Comparison of ENCODE assay signal across 1 cellular context in genomic region chr17:4101127-4101798, GRCh38.
TF ChIP-seq lines count a peak whose summit lies in the region.

No MANE protein-coding gene starts in this region.

TF ChIP-seq in GM12878, 131 proteins besides CTCF, POLR2A, EP300 and RAD21 (continued from another document and continues in another):
- TF ChIP-seq KLF5 (IDR thresholded peaks at IDR 0.05; ENCODE audit: partially characterized antibody): no peak
- no peak for TF ChIP-seq MEF2A (IDR thresholded peaks at IDR 0.05; ENCODE audit: insufficient read depth, low read depth, low read length)
- no peak for TF ChIP-seq SREBF1 (IDR thresholded peaks at IDR 0.05; ENCODE audit: low read length)
- TF ChIP-seq MAX (IDR thresholded peaks at IDR 0.05; ENCODE audit: low read depth, low read length): no peak
- TF ChIP-seq FOXK2 (IDR thresholded peaks at IDR 0.05): no peak
- TF ChIP-seq ETV6 (conservative IDR thresholded peaks at IDR 0.05 in 1 of 2, IDR thresholded peaks at IDR 0.05 in 1 of 2; ENCODE audit: borderline replicate concordance in 1 of 2, low read depth in 1 of 2): no peak
- no peak for TF ChIP-seq TCF12 (IDR thresholded peaks at IDR 0.05; ENCODE audit: low read depth, low read length)
- 0 out of 2 replicates have a peak, but pooled peaks have one; percentile 24 for TF ChIP-seq ATF2 (IDR thresholded peaks at IDR 0.05; ENCODE audit: low read length)
- no peak for TF ChIP-seq YBX1 (IDR thresholded peaks at IDR 0.05)
- no peak for TF ChIP-seq GATAD2B (conservative IDR thresholded peaks at IDR 0.05; ENCODE audit: low read depth)
- no peak for TF ChIP-seq NR2C1 (IDR thresholded peaks at IDR 0.05)
- no peak for TF ChIP-seq CBFB (IDR thresholded peaks at IDR 0.05; ENCODE audit: low read depth)
- TF ChIP-seq PAX5 (IDR thresholded peaks at IDR 0.05; ENCODE audit: borderline replicate concordance, low read depth, low read length): 0 out of 2 replicates have a peak, but pooled peaks have one; percentile 10
- TF ChIP-seq JUNB (IDR thresholded peaks at IDR 0.05): no peak
- no peak for TF ChIP-seq SMAD1 (IDR thresholded peaks at IDR 0.05; ENCODE audit: low read depth, partially characterized antibody)
- TF ChIP-seq SP1 (IDR thresholded peaks at IDR 0.05; ENCODE audit: low read depth, low read length): no peak
- no peak for TF ChIP-seq NFYA (IDR thresholded peaks at IDR 0.05; ENCODE audit: borderline replicate concordance, low read depth, low read length)
- no peak for TF ChIP-seq RUNX3 (IDR thresholded peaks at IDR 0.05; ENCODE audit: low read length)
- 0 out of 2 replicates have a peak, but pooled peaks have one; percentile 6 for TF ChIP-seq EED (IDR thresholded peaks at IDR 0.05; ENCODE audit: low read depth)
- TF ChIP-seq KDM1A (IDR thresholded peaks at IDR 0.05; ENCODE audit: borderline replicate concordance): no peak
- peak; percentile 30; the same call in 1 of the 2 replicates for TF ChIP-seq SPI1 (IDR thresholded peaks at IDR 0.05; ENCODE audit: borderline replicate concordance, insufficient read depth, low read depth, low read length)
- TF ChIP-seq ZBTB33 (IDR thresholded peaks at IDR 0.05): peak; percentile 73; the same call in 1 of the 2 replicates
- TF ChIP-seq RFX5 (IDR thresholded peaks at IDR 0.05; ENCODE audit: low read depth, low read length): no peak
- TF ChIP-seq RCOR1 (conservative IDR thresholded peaks at IDR 0.05; ENCODE audit: low read depth, low read length): no peak
- TF ChIP-seq CHD4 (IDR thresholded peaks at IDR 0.05): no peak
- TF ChIP-seq FOXM1 (IDR thresholded peaks at IDR 0.05; ENCODE audit: low read depth, low read length): no peak
- no peak for TF ChIP-seq MEF2B (IDR thresholded peaks at IDR 0.05; ENCODE audit: partially characterized antibody, poor library complexity, severe bottlenecking)
- TF ChIP-seq HSF1 (IDR thresholded peaks at IDR 0.05; ENCODE audit: low read depth, low read length): no peak
- TF ChIP-seq NR2C2 (IDR thresholded peaks at IDR 0.05; ENCODE audit: borderline replicate concordance, control insufficient read depth, insufficient read length, low read depth): no peak
- no peak for TF ChIP-seq HDAC2 (IDR thresholded peaks at IDR 0.05)
- no peak for TF ChIP-seq MXI1 (IDR thresholded peaks at IDR 0.05; ENCODE audit: low read depth, low read length)
- no peak for TF ChIP-seq POU2F2 (IDR thresholded peaks at IDR 0.05; ENCODE audit: borderline replicate concordance, low read depth, low read length)
- TF ChIP-seq HDGF (IDR thresholded peaks at IDR 0.05): no peak
- TF ChIP-seq IRF4 (IDR thresholded peaks at IDR 0.05; ENCODE audit: low read depth, low read length): no peak
- TF ChIP-seq IRF3 (IDR thresholded peaks at IDR 0.05): no peak
- no peak for TF ChIP-seq REST (IDR thresholded peaks at IDR 0.05; ENCODE audit: low read depth, low read length)
- TF ChIP-seq BCL3 (IDR thresholded peaks at IDR 0.05; ENCODE audit: borderline replicate concordance, insufficient read depth, low read depth, low read length, poor library complexity, severe bottlenecking): no peak
- TF ChIP-seq EZH2 (IDR thresholded peaks at IDR 0.05; ENCODE audit: borderline replicate concordance, control insufficient read depth, low read depth, low read length): no peak
- TF ChIP-seq RB1 (IDR thresholded peaks at IDR 0.05; ENCODE audit: borderline replicate concordance): no peak
- TF ChIP-seq SRF (IDR thresholded peaks at IDR 0.05; ENCODE audit: low read depth in 2 of 2, low read length in 2 of 2): no peak
- peak; percentile 35; the same call in 1 of the 2 replicates for TF ChIP-seq IKZF1 (conservative IDR thresholded peaks at IDR 0.05)
- no peak for TF ChIP-seq CHD2 (IDR thresholded peaks at IDR 0.05; ENCODE audit: borderline replicate concordance, low read depth, low read length)
- TF ChIP-seq PRDM15 (CRISPR knock-in tag; IDR thresholded peaks at IDR 0.05): no peak
- TF ChIP-seq CREM (IDR thresholded peaks at IDR 0.05; ENCODE audit: low read depth): no peak
- TF ChIP-seq MYC (IDR thresholded peaks at IDR 0.05; ENCODE audit: insufficient read depth, insufficient read length, insufficient replicate concordance, low read length, severe bottlenecking): no peak
- TF ChIP-seq ASH2L (IDR thresholded peaks at IDR 0.05; ENCODE audit: borderline replicate concordance, low read depth): no peak
- no peak for TF ChIP-seq ZNF24 (IDR thresholded peaks at IDR 0.05)
- no peak for TF ChIP-seq PML (IDR thresholded peaks at IDR 0.05; ENCODE audit: low read length)
- TF ChIP-seq MYB (IDR thresholded peaks at IDR 0.05; ENCODE audit: borderline replicate concordance, low read depth, low read length): no peak
